ENCODE assay signal across 1 cellular context in genomic region chr1:234533975-234534876, GRCh38.
TF ChIP-seq lines count a peak whose summit lies in the region.

No MANE protein-coding gene starts in this region.

TF ChIP-seq in HepG2, 621 proteins besides CTCF, POLR2A, EP300 and RAD21 (continued from another document):
- no peak for TF ChIP-seq ZBTB37 (CRISPR knock-in tag; IDR thresholded peaks at IDR 0.05)
- TF ChIP-seq PHF21A (CRISPR knock-in tag; IDR thresholded peaks at IDR 0.05) = no peak
- TF ChIP-seq, protein P1, sequence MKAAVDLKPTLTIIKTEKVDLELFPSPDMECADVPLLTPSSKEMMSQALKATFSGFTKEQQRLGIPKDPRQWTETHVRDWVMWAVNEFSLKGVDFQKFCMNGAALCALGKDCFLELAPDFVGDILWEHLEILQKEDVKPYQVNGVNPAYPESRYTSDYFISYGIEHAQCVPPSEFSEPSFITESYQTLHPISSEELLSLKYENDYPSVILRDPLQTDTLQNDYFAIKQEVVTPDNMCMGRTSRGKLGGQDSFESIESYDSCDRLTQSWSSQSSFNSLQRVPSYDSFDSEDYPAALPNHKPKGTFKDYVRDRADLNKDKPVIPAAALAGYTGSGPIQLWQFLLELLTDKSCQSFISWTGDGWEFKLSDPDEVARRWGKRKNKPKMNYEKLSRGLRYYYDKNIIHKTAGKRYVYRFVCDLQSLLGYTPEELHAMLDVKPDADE (CRISPR knock-in tag; IDR thresholded peaks at IDR 0.05) = no peak
- no peak for TF ChIP-seq ZNF556 (CRISPR knock-in tag; IDR thresholded peaks at IDR 0.05; ENCODE audit: borderline replicate concordance)
TF ChIP-seq in HepG2: peak in this region for 0.
